In genomic region chr1:152756872-152757271, GRCh38 we compare ENCODE assay signal across 1 cellular context.
TF ChIP-seq lines count a peak whose summit lies in the region.

No MANE protein-coding gene starts in this region.

TF ChIP-seq in GM23338, 12 proteins besides CTCF, POLR2A, EP300 and RAD21 (continued from another document):
- TF ChIP-seq, protein P1, sequence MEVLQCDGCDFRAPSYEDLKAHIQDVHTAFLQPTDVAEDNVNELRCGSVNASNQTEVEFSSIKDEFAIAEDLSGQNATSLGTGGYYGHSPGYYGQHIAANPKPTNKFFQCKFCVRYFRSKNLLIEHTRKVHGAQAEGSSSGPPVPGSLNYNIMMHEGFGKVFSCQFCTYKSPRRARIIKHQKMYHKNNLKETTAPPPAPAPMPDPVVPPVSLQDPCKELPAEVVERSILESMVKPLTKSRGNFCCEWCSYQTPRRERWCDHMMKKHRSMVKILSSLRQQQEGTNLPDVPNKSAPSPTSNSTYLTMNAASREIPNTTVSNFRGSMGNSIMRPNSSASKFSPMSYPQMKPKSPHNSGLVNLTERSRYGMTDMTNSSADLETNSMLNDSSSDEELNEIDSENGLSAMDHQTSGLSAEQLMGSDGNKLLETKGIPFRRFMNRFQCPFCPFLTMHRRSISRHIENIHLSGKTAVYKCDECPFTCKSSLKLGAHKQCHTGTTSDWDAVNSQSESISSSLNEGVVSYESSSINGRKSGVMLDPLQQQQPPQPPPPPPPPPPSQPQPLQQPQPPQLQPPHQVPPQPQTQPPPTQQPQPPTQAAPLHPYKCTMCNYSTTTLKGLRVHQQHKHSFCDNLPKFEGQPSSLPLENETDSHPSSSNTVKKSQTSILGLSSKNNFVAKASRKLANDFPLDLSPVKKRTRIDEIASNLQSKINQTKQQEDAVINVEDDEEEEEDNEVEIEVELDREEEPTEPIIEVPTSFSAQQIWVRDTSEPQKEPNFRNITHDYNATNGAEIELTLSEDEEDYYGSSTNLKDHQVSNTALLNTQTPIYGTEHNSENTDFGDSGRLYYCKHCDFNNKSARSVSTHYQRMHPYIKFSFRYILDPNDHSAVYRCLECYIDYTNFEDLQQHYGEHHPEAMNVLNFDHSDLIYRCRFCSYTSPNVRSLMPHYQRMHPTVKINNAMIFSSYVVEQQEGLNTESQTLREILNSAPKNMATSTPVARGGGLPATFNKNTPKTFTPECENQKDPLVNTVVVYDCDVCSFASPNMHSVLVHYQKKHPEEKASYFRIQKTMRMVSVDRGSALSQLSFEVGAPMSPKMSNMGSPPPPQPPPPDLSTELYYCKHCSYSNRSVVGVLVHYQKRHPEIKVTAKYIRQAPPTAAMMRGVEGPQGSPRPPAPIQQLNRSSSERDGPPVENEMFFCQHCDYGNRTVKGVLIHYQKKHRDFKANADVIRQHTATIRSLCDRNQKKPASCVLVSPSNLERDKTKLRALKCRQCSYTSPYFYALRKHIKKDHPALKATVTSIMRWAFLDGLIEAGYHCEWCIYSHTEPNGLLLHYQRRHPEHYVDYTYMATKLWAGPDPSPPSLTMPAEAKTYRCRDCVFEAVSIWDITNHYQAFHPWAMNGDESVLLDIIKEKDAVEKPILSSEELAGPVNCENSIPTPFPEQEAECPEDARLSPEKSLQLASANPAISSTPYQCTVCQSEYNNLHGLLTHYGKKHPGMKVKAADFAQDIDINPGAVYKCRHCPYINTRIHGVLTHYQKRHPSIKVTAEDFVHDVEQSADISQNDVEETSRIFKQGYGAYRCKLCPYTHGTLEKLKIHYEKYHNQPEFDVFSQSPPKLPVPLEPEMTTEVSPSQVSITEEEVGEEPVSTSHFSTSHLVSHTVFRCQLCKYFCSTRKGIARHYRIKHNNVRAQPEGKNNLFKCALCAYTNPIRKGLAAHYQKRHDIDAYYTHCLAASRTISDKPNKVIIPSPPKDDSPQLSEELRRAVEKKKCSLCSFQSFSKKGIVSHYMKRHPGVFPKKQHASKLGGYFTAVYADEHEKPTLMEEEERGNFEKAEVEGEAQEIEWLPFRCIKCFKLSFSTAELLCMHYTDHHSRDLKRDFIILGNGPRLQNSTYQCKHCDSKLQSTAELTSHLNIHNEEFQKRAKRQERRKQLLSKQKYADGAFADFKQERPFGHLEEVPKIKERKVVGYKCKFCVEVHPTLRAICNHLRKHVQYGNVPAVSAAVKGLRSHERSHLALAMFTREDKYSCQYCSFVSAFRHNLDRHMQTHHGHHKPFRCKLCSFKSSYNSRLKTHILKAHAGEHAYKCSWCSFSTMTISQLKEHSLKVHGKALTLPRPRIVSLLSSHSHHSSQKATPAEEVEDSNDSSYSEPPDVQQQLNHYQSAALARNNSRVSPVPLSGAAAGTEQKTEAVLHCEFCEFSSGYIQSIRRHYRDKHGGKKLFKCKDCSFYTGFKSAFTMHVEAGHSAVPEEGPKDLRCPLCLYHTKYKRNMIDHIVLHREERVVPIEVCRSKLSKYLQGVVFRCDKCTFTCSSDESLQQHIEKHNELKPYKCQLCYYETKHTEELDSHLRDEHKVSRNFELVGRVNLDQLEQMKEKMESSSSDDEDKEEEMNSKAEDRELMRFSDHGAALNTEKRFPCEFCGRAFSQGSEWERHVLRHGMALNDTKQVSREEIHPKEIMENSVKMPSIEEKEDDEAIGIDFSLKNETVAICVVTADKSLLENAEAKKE (CRISPR knock-in tag; IDR thresholded peaks at IDR 0.05) = no peak
- TF ChIP-seq NANOG (IDR thresholded peaks at IDR 0.05; ENCODE audit: borderline replicate concordance) (no peak), POLR2AphosphoS5 (IDR thresholded peaks at IDR 0.05; ENCODE audit: low read depth) (no peak)
